Comparison of ENCODE assay signal across 8 cellular contexts in genomic region chr3:136752046-136752326, GRCh38. TPM values are rescaled to one million over a fixed set of nuclear protein-coding genes. Genes with fewer than 3 reads are reported as not detected.
DNase-seq lines count a peak whose midpoint lies in the region; ATAC-seq and TF ChIP-seq lines count a peak whose summit lies in the region.

No MANE protein-coding gene starts in this region.

- peak; percentile 29 to 33 for ATAC-seq in activated T-cell treated with anti-CD3 and anti-CD28 coated beads, Interleukin-2, amount 50 U/mL, for 72 hours (replicated peaks in 1 of 2)
- ATAC-seq in HG02610 (IDR thresholded peaks at IDR 0.05; ENCODE audit: unreplicated experiment), result peak; percentile 7

- no peak for DNase-seq in activated T-cell treated with anti-CD3 and anti-CD28 coated beads, Interleukin-2, amount 50 U/mL, for 72 hours
- DNase-seq in activated T-cell treated with anti-CD3 and anti-CD28 coated beads for 4 hours (no peak), NCI-H510A treated with DMSO at 0.1 percent for 48 hours (lab: John Stamatoyannopoulos, UW) (peak; percentile 42), mesothelial cell of epicardium (ENCODE audit: low spot score in 2 of 2, unreplicated experiment in 2 of 2) (no peak), GM19240 (ENCODE audit: insufficient read length, low spot score) (no peak), ecto neural progenitor cell (ENCODE audit: low spot score) (no peak)

- H3K4me3 Mint-ChIP-seq in activated T-cell treated with anti-CD3 and anti-CD28 coated beads, Interleukin-2, amount 50 U/mL, for 72 hours, result peak overlapping the region; percentile 91 to 92
- H3K4me3 Mint-ChIP-seq in mesothelial cell of epicardium, result peak overlapping the region; percentile 88

- peaks cover 49% of the 10 kb centered on the region for H3K4me1 Mint-ChIP-seq in activated T-cell treated with anti-CD3 and anti-CD28 coated beads, Interleukin-2, amount 50 U/mL, for 72 hours (ENCODE audit: low read depth)
- H3K4me1 Mint-ChIP-seq in mesothelial cell of epicardium, result peaks cover 42% of the 10 kb centered on the region

- no peak for TF ChIP-seq CTCF in mesothelial cell of epicardium (IDR thresholded peaks at IDR 0.05; ENCODE audit: unreplicated experiment)

- no peaks in the 10 kb centered on the region for H3K27me3 Mint-ChIP-seq in activated T-cell treated with anti-CD3 and anti-CD28 coated beads, Interleukin-2, amount 50 U/mL, for 72 hours (ENCODE audit: low read depth)
- no peaks in the 10 kb centered on the region for H3K27me3 Mint-ChIP-seq in mesothelial cell of epicardium (ENCODE audit: low read depth)

- H3K27ac ChIP-seq in cingulate gyrus (ENCODE audit: low read depth, low read length), result peak overlapping the region; percentile 97

- H3K9me3 Mint-ChIP-seq in activated T-cell treated with anti-CD3 and anti-CD28 coated beads, Interleukin-2, amount 50 U/mL, for 72 hours, result no peaks in the 10 kb centered on the region
- no peaks in the 10 kb centered on the region for H3K9me3 Mint-ChIP-seq in mesothelial cell of epicardium

- no peaks in the 10 kb centered on the region for H3K36me3 Mint-ChIP-seq in activated T-cell treated with anti-CD3 and anti-CD28 coated beads, Interleukin-2, amount 50 U/mL, for 72 hours (ENCODE audit: insufficient read depth in 2 of 2)
- no peaks in the 10 kb centered on the region for H3K36me3 Mint-ChIP-seq in mesothelial cell of epicardium

- peak overlapping the region; percentile 93 for H3K27ac Mint-ChIP-seq in activated T-cell treated with anti-CD3 and anti-CD28 coated beads, Interleukin-2, amount 50 U/mL, for 72 hours
- peak overlapping the region; percentile 99 for H3K27ac Mint-ChIP-seq in mesothelial cell of epicardium

RNA-seq across cellular contexts. Expression of gene STAG1, which starts 0.2 kb away (rescaled TPM):
- 10 to 100 TPM; 41.0 to 52.7 TPM for total RNA-seq in activated T-cell treated with anti-CD3 and anti-CD28 coated beads, Interleukin-2, amount 50 U/mL, for 72 hours
- total RNA-seq in mesothelial cell of epicardium, result 49.0 to 52.6 TPM (median 51.8 TPM) in 3 replicates
